ENCODE assay signal across 14 cellular contexts in the genomic region with DNA sequence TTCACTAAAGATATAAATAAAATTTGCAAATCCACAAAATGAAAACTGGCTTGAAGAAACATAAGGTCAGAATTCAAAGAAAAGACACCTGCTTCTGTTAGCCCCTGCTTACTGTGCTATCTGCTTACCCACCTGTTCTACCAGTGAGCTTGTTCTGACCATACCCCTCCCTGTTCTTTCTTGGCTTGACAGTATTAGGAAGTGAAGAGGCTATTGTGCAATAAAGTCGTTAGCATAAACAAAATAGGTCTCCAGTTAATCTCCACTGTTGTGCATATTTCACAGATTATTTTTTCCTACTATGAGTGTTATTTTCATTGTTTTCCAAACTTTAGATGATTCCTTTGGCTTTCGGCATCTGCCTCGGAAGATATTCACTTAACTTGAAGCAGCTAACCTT.
"Had no signal": no experiment of that assay in that cellular context is flagged by ENCODE, and none has a peak within 500 bp of the region (broad histone marks: within the 10 kb centered on the region; RNA-seq: fewer than 3 reads in every experiment).

No MANE protein-coding gene starts in this region.

- DNase-seq: activated CD4-positive, alpha-beta T cell treated with anti-CD3 and anti-CD28 coated beads, Interleukin-2, amount 50 U/mL, for 1 hour; activated CD8-positive, alpha-beta memory T cell treated with anti-CD3 and anti-CD28 coated beads, Interleukin-2, amount 50 U/mL, for 4 hours; activated naive CD4-positive, alpha-beta T cell treated with anti-CD3 and anti-CD28 coated beads, Interleukin-2, amount 50 U/mL, for 16 hours; activated T-cell treated with anti-CD3 and anti-CD28 coated beads, Interleukin-2, amount 50 U/mL, for 4 hours; dermis blood vessel endothelial cell; effector memory CD4-positive, alpha-beta T cell; esophagus squamous epithelium; immature natural killer cell; naive thymus-derived CD8-positive, alpha-beta T cell; stimulated activated naive B cell treated with anti-CD40 and anti-IgM and Interleukin-4, amounts not matched to agents 10 μg/mL and 1 μg/mL and 100 μg/mL, for 72 hours had no signal

- ATAC-seq: activated CD4-positive, CD25-positive, alpha-beta regulatory T cell treated with anti-CD3 and anti-CD28 coated beads, Interleukin-2, amount 50 U/mL, for 24 hours; activated T-cell treated with anti-CD3 and anti-CD28 coated beads, Interleukin-2, amount 50 U/mL, for 4 hours; naive thymus-derived CD8-positive, alpha-beta T cell; stimulated activated naive B cell treated with anti-CD40 and anti-IgM and Interleukin-4, amounts not matched to agents 10 μg/mL and 1 μg/mL and 100 μg/mL, for 72 hours had no signal

- H3K4me3 ChIP-seq: cardiac muscle cell, esophagus squamous epithelium had no signal

- H3K36me3 ChIP-seq: cardiac muscle cell, esophagus squamous epithelium had no signal

- H3K27me3 ChIP-seq: cardiac muscle cell, esophagus squamous epithelium had no signal

- H3K27ac ChIP-seq: cardiac muscle cell, esophagus squamous epithelium, parathyroid adenoma had no signal

- FAIRE-seq: endothelial cell of umbilical vein had no signal

- H2AFZ ChIP-seq: parathyroid adenoma had no signal

- H3K9ac ChIP-seq: parathyroid adenoma had no signal

- H3K9me3 ChIP-seq: esophagus squamous epithelium had no signal

- H3K4me1 ChIP-seq: esophagus squamous epithelium, parathyroid adenoma had no signal

- H3K79me2 ChIP-seq: parathyroid adenoma had no signal
